11 cellular contexts compared by ENCODE assay signal in genomic region chr10:78023741-78024140, GRCh38.
"Had no signal": no experiment of that assay in that cellular context is flagged by ENCODE, and none has a peak within 500 bp of the region (broad histone marks: within the 10 kb centered on the region; RNA-seq: fewer than 3 reads in every experiment).

No MANE protein-coding gene starts in this region.

- H3K27ac Mint-ChIP-seq: GM23338, H9, HFFc6 had no signal

- H2AFZ ChIP-seq: GM23248, GM23338 had no signal

- H3K9me3 ChIP-seq: HAP-1 had no signal

- H3K4me3 ChIP-seq: GM23248, GM23338, HAP-1 had no signal

- H3K4me2 ChIP-seq: GM23338 had no signal

- ATAC-seq: GM23338, HCT116 had no signal

- DNase-seq: GM23248, GOT3, H7, H9, HCEC 1CT, HFFc6 had no signal

- FAIRE-seq: H1, H54 had no signal

- H3K9me3 Mint-ChIP-seq: GM23338, H9, HFFc6 had no signal

- H3K27ac ChIP-seq: GM23248 had no signal

- H3K9ac ChIP-seq: GM23248 had no signal

- H3K4me3 Mint-ChIP-seq: GM23338, H9, HFFc6 had no signal
